ENCODE assay signal across 9 cellular contexts in the genomic region with DNA sequence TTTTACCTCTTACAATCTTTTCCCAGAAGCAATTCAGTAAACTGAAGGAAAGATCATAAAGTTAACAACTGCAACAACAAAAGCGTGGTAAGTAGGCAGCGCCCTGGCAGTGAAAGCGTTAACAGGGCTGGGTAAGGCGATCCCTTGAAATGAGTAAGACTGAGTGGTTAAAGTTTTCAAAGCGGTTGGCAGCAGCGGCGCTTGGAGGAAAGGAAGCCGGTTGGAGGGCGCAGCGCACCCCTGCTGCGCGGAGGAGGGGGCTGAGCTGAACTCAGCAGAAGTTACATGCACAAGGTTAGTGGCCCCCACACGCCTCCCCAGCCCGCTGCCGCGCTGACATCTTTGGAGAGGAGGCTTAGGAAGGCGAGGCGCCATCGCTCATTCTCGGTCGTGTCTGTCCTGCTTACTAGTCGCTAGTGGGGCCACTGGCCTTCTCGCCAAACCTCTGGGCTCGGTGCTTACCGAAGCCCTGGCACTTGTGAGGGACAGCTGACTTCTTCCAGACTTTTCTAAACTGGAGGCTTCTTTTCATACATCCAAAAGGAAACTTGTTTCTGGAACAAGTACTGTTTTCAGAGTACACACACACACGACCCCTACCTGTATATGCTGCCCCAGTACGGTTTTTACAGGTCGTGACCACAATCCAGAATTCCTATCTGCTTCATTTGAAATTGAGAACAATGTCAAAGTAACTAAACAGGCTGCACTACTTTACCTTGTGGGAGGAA. TPM values are rescaled to one million over a fixed set of nuclear protein-coding genes. Genes with fewer than 3 reads are reported as not detected.
A peak's percentile ranks its signal among the peaks of the same experiment; 100 is the strongest.
DNase-seq lines count a peak whose midpoint lies in the region; ATAC-seq and TF ChIP-seq lines count a peak whose summit lies in the region.
"Had no signal": no experiment of that assay in that cellular context is flagged by ENCODE, and none has a peak within 500 bp of the region (broad histone marks: within the 10 kb centered on the region; RNA-seq: fewer than 3 reads in every experiment).

Gene SH3RF2, plus strand, starts transcription at position 178 of the 731 bp plus-strand sequence. CDS start 1,351 bp downstream, outside the sequence.

- ATAC-seq in thoracic aorta (ENCODE audit: insufficient number of reproducible peaks, low FRiP score, low read depth) (peak; percentile 70), GM19397 (IDR thresholded peaks at IDR 0.05; ENCODE audit: unreplicated experiment) (no peak)
- ATAC-seq in stimulated activated naive B cell treated with anti-CD40 and anti-IgM and Interleukin-4, amounts not matched to agents 10 μg/mL and 1 μg/mL and 100 μg/mL, for 72 hours (replicated peaks), result no peak

- peak; percentile 62 for DNase-seq in activated CD4-positive, alpha-beta T cell treated with anti-CD3 and anti-CD28 coated beads for 48 hours
- no peak for DNase-seq in activated CD4-positive, alpha-beta T cell treated with anti-CD3 and anti-CD28 coated beads, Interleukin-2, amount 50 U/mL, for 1 hour
- peak; percentile 13 for DNase-seq in SK-N-DZ (ENCODE audit: low spot score)
- peak; percentile 5 to 73 for DNase-seq in lung microvascular endothelial cell (ENCODE audit: low read depth in 2 of 2)
- DNase-seq in thoracic aorta (ENCODE audit: low spot score), result peak; percentile 22
- no peak for DNase-seq in stimulated activated naive B cell treated with anti-CD40 and anti-IgM and Interleukin-4, amounts not matched to agents 10 μg/mL and 1 μg/mL and 100 μg/mL, for 72 hours

- no peak for TF ChIP-seq CTCF in thoracic aorta (IDR thresholded peaks at IDR 0.05)

- H3K27ac Mint-ChIP-seq in stimulated activated naive B cell treated with anti-CD40 and anti-IgM and Interleukin-4, amounts not matched to agents 10 μg/mL and 1 μg/mL and 100 μg/mL, for 72 hours, result no peak within 1 kb of the TSS

- no peaks in the 10 kb centered on the region for H3K4me1 Mint-ChIP-seq in stimulated activated naive B cell treated with anti-CD40 and anti-IgM and Interleukin-4, amounts not matched to agents 10 μg/mL and 1 μg/mL and 100 μg/mL, for 72 hours

- H3K4me1 ChIP-seq in ectodermal cell (ENCODE audit: control insufficient read depth, insufficient read depth, low read length), result peaks cover 42% of the 10 kb centered on the region
- peaks cover 3 to 54% of the 10 kb centered on the region in 2 donors for H3K4me1 ChIP-seq in thoracic aorta (ENCODE audit: control insufficient read depth in 1 of 2, low read depth in 2 of 2)

- H3K27me3 ChIP-seq in ectodermal cell (ENCODE audit: control insufficient read depth, insufficient read depth, low read length, poor library complexity, severe bottlenecking) (no peaks in the 10 kb centered on the region), thoracic aorta (replicated peaks; ENCODE audit: insufficient read depth) (no peaks in the 10 kb centered on the region)

- no peaks in the 10 kb centered on the region for H3K36me3 Mint-ChIP-seq in stimulated activated naive B cell treated with anti-CD40 and anti-IgM and Interleukin-4, amounts not matched to agents 10 μg/mL and 1 μg/mL and 100 μg/mL, for 72 hours

- H3K4me3 Mint-ChIP-seq in stimulated activated naive B cell treated with anti-CD40 and anti-IgM and Interleukin-4, amounts not matched to agents 10 μg/mL and 1 μg/mL and 100 μg/mL, for 72 hours, result no peak within 1 kb of the TSS

- H3K36me3 ChIP-seq in ectodermal cell (ENCODE audit: control insufficient read depth, insufficient read depth, low read length) (no peaks in the 10 kb centered on the region), thoracic aorta (no peaks in the 10 kb centered on the region)

- peaks cover 27 to 41% of the 10 kb centered on the region in 2 donors for H3K27me3 Mint-ChIP-seq in stimulated activated naive B cell treated with anti-CD40 and anti-IgM and Interleukin-4, amounts not matched to agents 10 μg/mL and 1 μg/mL and 100 μg/mL, for 72 hours

- WGBS in ectodermal cell, 2 experiments, result 1 to 2% methylated on average over 28 of the region's 28 CpGs

- peak within 1 kb of the TSS; percentile 9 for H3K27ac ChIP-seq in ectodermal cell (ENCODE audit: insufficient read depth, low read depth, low read length, poor library complexity, severe bottlenecking)
- peak within 1 kb of the TSS; percentile 40 to 62 for H3K27ac ChIP-seq in thoracic aorta
- H3K27ac ChIP-seq: C4-2B had no signal

- no peaks in the 10 kb centered on the region for H3K9me3 ChIP-seq in ectodermal cell (ENCODE audit: control insufficient read depth, low read length)
- no peaks in the 10 kb centered on the region for H3K9me3 ChIP-seq in thoracic aorta

- no peaks in the 10 kb centered on the region for H3K9me3 Mint-ChIP-seq in stimulated activated naive B cell treated with anti-CD40 and anti-IgM and Interleukin-4, amounts not matched to agents 10 μg/mL and 1 μg/mL and 100 μg/mL, for 72 hours

- H3K4me3 ChIP-seq in ectodermal cell (ENCODE audit: insufficient read depth, low read depth, low read length) (peak within 1 kb of the TSS; percentile 26), thoracic aorta (peak within 1 kb of the TSS; percentile 70)

RNA-seq across cellular contexts. Expression of gene SH3RF2, which starts in this region (rescaled TPM):
- polyA plus RNA-seq in SK-N-DZ (2014; cell fraction: cytosol; rRNA removed), result not detected in 2 replicates
- polyA plus RNA-seq in SK-N-DZ (2014; cell fraction: nucleus; rRNA removed), result not detected in 2 replicates
- 1.5 TPM for polyA plus RNA-seq in ectodermal cell (2013, experiment 1 of 4)
- polyA plus RNA-seq in ectodermal cell (2013, experiment 2 of 4), result 2.7 TPM
- 1.9 TPM for polyA plus RNA-seq in ectodermal cell (2013, experiment 3 of 4)
- polyA plus RNA-seq in ectodermal cell (2013, experiment 4 of 4), result 1.8 TPM
- total RNA-seq in lung microvascular endothelial cell (0.22 TPM in 1 of 2 replicates, not detected in the other), thoracic aorta (10 to 100 TPM in 1 of 2 donors, 1 to 10 TPM in 1; 8.1 to 16.4 TPM)

Comparison
In these comparisons a context has a peak if more than half of its experiments do, and no peak if none do; other contexts are left out.
1. DNase-seq: peak in activated CD4-positive, alpha-beta T cell treated with anti-CD3 and anti-CD28 coated beads for 48 hours (single experiment), SK-N-DZ (single experiment) and thoracic aorta (single experiment); none in activated CD4-positive, alpha-beta T cell treated with anti-CD3 and anti-CD28 coated beads, Interleukin-2, amount 50 U/mL, for 1 hour (single experiment) and stimulated activated naive B cell treated with anti-CD40 and anti-IgM and Interleukin-4, amounts not matched to agents 10 μg/mL and 1 μg/mL and 100 μg/mL, for 72 hours (single experiment).
2. Peak in DNase-seq in lung microvascular endothelial cell; RNA of the gene not detected or under 1 TPM.